9 cellular contexts compared by ENCODE assay signal in genomic region chr6:32589595-32590274, GRCh38. TPM values are rescaled to one million over a fixed set of nuclear protein-coding genes. Genes with fewer than 3 reads are reported as not detected.
DNase-seq lines count a peak whose midpoint lies in the region; ATAC-seq and TF ChIP-seq lines count a peak whose summit lies in the region.
"Not testable (repeated sequence)": the region's sequence is repeated elsewhere in the genome, so short reads cannot be mapped to it uniquely, and the experiment has no call there.
"Had no signal": no experiment of that assay in that cellular context is flagged by ENCODE, and none has a peak within 500 bp of the region (broad histone marks: within the 10 kb centered on the region; RNA-seq: fewer than 3 reads in every experiment).

Gene HLA-DRB1 (minus strand): TSS chr6:32589848. CDS start chr6:32589742, 106 bp downstream.

- not testable (repeated sequence) for H3K36me3 Mint-ChIP-seq in T-helper 17 cell (ENCODE audit: low read depth)

- intact Hi-C loops in heart right ventricle (cut with DNase I) (loop anchor here in 5 of 10 donors (5.0 to 10.0 kb wide), 3 partner anchors 55 to 65 kb away; partner anchors contain the start of gene HLA-DRB5 (in 1 of the 5)), vagina (cut with DNase I) (loop anchor here (5.0 kb wide), 1 partner anchor 62 kb away; no protein-coding TSS in a partner anchor)

- not testable (repeated sequence) for TF ChIP-seq POLR2A in vagina (IDR thresholded peaks at IDR 0.05)

- H3K4me3 Mint-ChIP-seq in T-helper 17 cell = peak within 1 kb of the TSS; percentile 49

- DNase-seq in GM13977 (ENCODE audit: low spot score) = peak; percentile 64
- DNase-seq in T-helper 17 cell = peak in 1 of 3 donors; percentile 10
- peak; percentile 4 for DNase-seq in amniotic epithelial cell (ENCODE audit: low read depth)
- DNase-seq in heart right ventricle = peak; percentile 26 to 60
- DNase-seq in omental fat pad (ENCODE audit: low spot score); vagina (ENCODE audit: extremely low spot score in 2 of 2): not testable (repeated sequence)

- not testable (repeated sequence) for H3K36me3 ChIP-seq in heart right ventricle, vagina

- peak within 1 kb of the TSS in 7 of 10 donors; percentile 70 to 93 (median 74) for H3K27ac ChIP-seq in heart right ventricle
- not testable (repeated sequence) for H3K27ac ChIP-seq in vagina

- TF ChIP-seq CTCF in GM13977 (IDR thresholded peaks at IDR 0.05; ENCODE audit: extremely low read depth, insufficient read depth, missing control alignments); heart right ventricle (IDR thresholded peaks at IDR 0.05); omental fat pad (IDR thresholded peaks at IDR 0.05); vagina (IDR thresholded peaks at IDR 0.05): not testable (repeated sequence)

- H3K27me3 ChIP-seq in heart right ventricle, vagina: not testable (repeated sequence)

- in situ Hi-C loops in GM13977 (cut with MboI; ENCODE audit: low pct_unique_long_range_greater_than_20kb, low sequenced_read_pairs, unreplicated experiment) = not testable (repeated sequence)

- H3K27me3 Mint-ChIP-seq in T-helper 17 cell = peaks cover 18% of the 10 kb centered on the region

- not testable (repeated sequence) for H3K4me1 ChIP-seq in heart right ventricle, vagina

- 14 to 37% methylated on average over 7 of the region's 7 CpGs for WGBS in heart right ventricle, 2 donors

- H3K4me1 Mint-ChIP-seq in T-helper 17 cell = peaks cover 11% of the 10 kb centered on the region

- H3K27ac Mint-ChIP-seq in T-helper 17 cell = peak within 1 kb of the TSS; percentile 65

- peak; percentile 89 for ATAC-seq in GM21619 (IDR thresholded peaks at IDR 0.05; ENCODE audit: unreplicated experiment)
- ATAC-seq in HG03442 (IDR thresholded peaks at IDR 0.05; ENCODE audit: unreplicated experiment) = peak; percentile 94
- ATAC-seq in T-helper 17 cell = peak; percentile 96
- ATAC-seq in heart right ventricle = peak; percentile 95 to 99 (median 97)
- ATAC-seq in omental fat pad (ENCODE audit: low FRiP score) = peak; percentile 94

- H3K9me3 ChIP-seq in T-helper 17 cell (ENCODE audit: control insufficient read depth, low read length, poor library complexity, severe bottlenecking); heart right ventricle; vagina: not testable (repeated sequence)

- peak within 1 kb of the TSS in 7 of 10 donors; percentile 8 to 60 (median 48) for H3K4me3 ChIP-seq in heart right ventricle
- H3K4me3 ChIP-seq in vagina = peak within 1 kb of the TSS in 1 of 2 donors; percentile 24

RNA-seq across cellular contexts. Expression of gene HLA-DRB1, which starts in this region (rescaled TPM):
- 10 to 100 TPM; 39.8 to 46.5 TPM for total RNA-seq in T-helper 17 cell
- total RNA-seq in heart right ventricle = 100 to 1,000 TPM in 3 of 10 donors, 10 to 100 TPM in 7; 29.2 to 313 (median 76.4) TPM
- polyA plus RNA-seq in heart right ventricle = 10 to 100 TPM; 28.8 to 83.7 TPM
- 10 to 100 TPM; 52.7 to 99.3 (median 57.4) TPM for total RNA-seq in omental fat pad
- total RNA-seq in vagina = 25.5 TPM
- total RNA-seq: HFFc6 had no signal
